Comparison of ENCODE assay signal across 17 cellular contexts in the genomic region with DNA sequence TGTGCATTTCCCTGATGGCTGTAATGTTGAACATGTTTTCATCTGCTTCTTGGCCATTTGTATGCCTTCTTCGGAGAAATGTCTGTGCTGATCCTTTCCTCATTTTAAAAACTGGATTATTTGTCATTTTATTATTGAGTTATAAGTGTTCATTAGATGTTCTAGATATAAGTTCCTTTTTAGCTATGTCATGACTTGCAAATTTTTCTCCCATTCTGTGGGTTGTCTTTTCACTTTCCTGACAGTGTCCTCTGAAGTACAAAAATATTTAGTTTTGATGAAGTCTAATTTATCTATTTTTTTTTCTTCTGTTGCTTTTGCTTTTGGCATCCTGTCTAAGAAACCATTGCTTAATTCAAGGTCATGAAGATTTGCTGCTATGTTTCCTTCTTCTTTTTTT. TPM values are rescaled to one million over a fixed set of nuclear protein-coding genes. Genes with fewer than 3 reads are reported as not detected.
DNase-seq lines count a peak whose midpoint lies in the region; ATAC-seq and TF ChIP-seq lines count a peak whose summit lies in the region.
"Had no signal": no experiment of that assay in that cellular context is flagged by ENCODE, and none has a peak within 500 bp of the region (broad histone marks: within the 10 kb centered on the region; RNA-seq: fewer than 3 reads in every experiment).

No MANE protein-coding gene starts in this region.

- no peak overlapping the region for H3K27ac Mint-ChIP-seq in stimulated activated naive B cell treated with anti-CD40 and anti-IgM and Interleukin-4, amounts not matched to agents 10 μg/mL and 1 μg/mL and 100 μg/mL, for 72 hours
- H3K27ac Mint-ChIP-seq: CD8-positive, alpha-beta T cell; H9 had no signal

- peaks cover 20 to 22% of the 10 kb centered on the region in 2 donors for H3K27me3 Mint-ChIP-seq in stimulated activated naive B cell treated with anti-CD40 and anti-IgM and Interleukin-4, amounts not matched to agents 10 μg/mL and 1 μg/mL and 100 μg/mL, for 72 hours

- no peak for TF ChIP-seq POLR2A in spleen (IDR thresholded peaks at IDR 0.05)

- no peaks in the 10 kb centered on the region for H3K36me3 Mint-ChIP-seq in stimulated activated naive B cell treated with anti-CD40 and anti-IgM and Interleukin-4, amounts not matched to agents 10 μg/mL and 1 μg/mL and 100 μg/mL, for 72 hours
- H3K36me3 Mint-ChIP-seq: CD8-positive, alpha-beta T cell had no signal

- H3K4me3 ChIP-seq in spleen (no peak overlapping the region), BE2C (ENCODE audit: low read depth, low read length) (no peak overlapping the region)
- H3K4me3 ChIP-seq: BLaER1, GM12878 had no signal

- H3K4me1 Mint-ChIP-seq in stimulated activated naive B cell treated with anti-CD40 and anti-IgM and Interleukin-4, amounts not matched to agents 10 μg/mL and 1 μg/mL and 100 μg/mL, for 72 hours = peaks cover 0 to 2% of the 10 kb centered on the region in 2 donors

- peaks cover 0 to 17% (median 0%) of the 10 kb centered on the region in 7 donors for H3K27me3 ChIP-seq in spleen (replicated peaks in 1 of 7)
- H3K27me3 ChIP-seq in BE2C = no peaks in the 10 kb centered on the region
- H3K27me3 ChIP-seq: BLaER1 had no signal

- no peaks in the 10 kb centered on the region for H3K9me3 Mint-ChIP-seq in stimulated activated naive B cell treated with anti-CD40 and anti-IgM and Interleukin-4, amounts not matched to agents 10 μg/mL and 1 μg/mL and 100 μg/mL, for 72 hours
- H3K9me3 Mint-ChIP-seq: CD8-positive, alpha-beta T cell; H9 had no signal

- H3K27ac ChIP-seq in spleen = peak overlapping the region in 5 of 8 donors; percentile 30 to 86 (median 71)
- H3K27ac ChIP-seq: BLaER1 had no signal

- WGBS in spleen, 5 donors = 72 to 94% (median 79%) methylated on average over 1 of the region's 1 CpG

- intact Hi-C loops in spleen (cut with DNase I; ENCODE audit: low total_unique reads) = no loop called here

- H3K4me1 ChIP-seq in spleen (peaks cover 0 to 67% (median 10%) of the 10 kb centered on the region in 6 donors), BE2C (no peaks in the 10 kb centered on the region)

- DNase-seq in SKM-1 treated with dmso at 0.1 percent for 144 hours (lab: John Stamatoyannopoulos, UW; ENCODE audit: unreplicated experiment) = peak; percentile 9
- DNase-seq in SKM-1 (lab: John Stamatoyannopoulos, UW; ENCODE audit: unreplicated experiment) = no peak
- DNase-seq in GF-D8 (lab: John Stamatoyannopoulos, UW) = peak; percentile 44
- DNase-seq in amniotic epithelial cell (ENCODE audit: low read depth) = peak; percentile 59
- DNase-seq in spleen = no peak
- DNase-seq in stimulated activated naive B cell treated with anti-CD40 and anti-IgM and Interleukin-4, amounts not matched to agents 10 μg/mL and 1 μg/mL and 100 μg/mL, for 72 hours = no peak
- DNase-seq in NCI-H1417 treated with DMSO at 0.1 percent for 48 hours (lab: John Stamatoyannopoulos, UW) = no peak
- no peak for DNase-seq in BE2C
- DNase-seq: 8988T; Calu3; CD8-positive, alpha-beta T cell; DMS79 treated with DMSO at 0.1 percent for 48 hours; H9; KBM-7 had no signal

- H3K36me3 ChIP-seq in spleen (no peaks in the 10 kb centered on the region), BE2C (no peaks in the 10 kb centered on the region)
- H3K36me3 ChIP-seq: BLaER1 had no signal

- no peaks in the 10 kb centered on the region for H3K9me3 ChIP-seq in spleen
- H3K9me3 ChIP-seq in BE2C = no peaks in the 10 kb centered on the region
- H3K9me3 ChIP-seq: BLaER1 had no signal

- ATAC-seq in stimulated activated naive B cell treated with anti-CD40 and anti-IgM and Interleukin-4, amounts not matched to agents 10 μg/mL and 1 μg/mL and 100 μg/mL, for 72 hours (replicated peaks) = no peak
- ATAC-seq: CD8-positive, alpha-beta T cell; GM12878 had no signal

- no peak overlapping the region for H3K4me3 Mint-ChIP-seq in stimulated activated naive B cell treated with anti-CD40 and anti-IgM and Interleukin-4, amounts not matched to agents 10 μg/mL and 1 μg/mL and 100 μg/mL, for 72 hours
- H3K4me3 Mint-ChIP-seq: CD8-positive, alpha-beta T cell; H9 had no signal

- TF ChIP-seq CTCF in spleen (IDR thresholded peaks at IDR 0.05 in 8 of 11, conservative IDR thresholded peaks at IDR 0.05 in 3 of 11) (no peak), BE2C (IDR thresholded peaks at IDR 0.05; ENCODE audit: low read depth, low read length) (no peak)

RNA-seq across cellular contexts. Expression of a gene that starts 58.2 kb away (rescaled TPM):
- total RNA-seq in spleen = 10 to 100 TPM in 4 of 7 donors, 1 to 10 TPM in 3; 3.1 to 22.4 (median 13.7) TPM
- 1 to 10 TPM in 1 of 3 donors, under 1 TPM in 2; 0.44 to 2.8 (median 0.96) TPM for polyA plus RNA-seq in spleen
- 1.3 TPM for polyA plus RNA-seq in BE2C (2012; ENCODE audit: insufficient read depth, insufficient read length, low read depth)
- total RNA-seq: Calu3, HT-29 had no signal

Comparison
In these comparisons a context has a peak if more than half of its experiments do, and no peak if none do; other contexts are left out.
1. DNase-seq: peak in SKM-1 treated with dmso at 0.1 percent for 144 hours (single experiment), GF-D8 (single experiment) and amniotic epithelial cell (single experiment); none in SKM-1 (single experiment), spleen (single experiment), stimulated activated naive B cell treated with anti-CD40 and anti-IgM and Interleukin-4, amounts not matched to agents 10 μg/mL and 1 μg/mL and 100 μg/mL, for 72 hours (single experiment), NCI-H1417 treated with DMSO at 0.1 percent for 48 hours (single experiment) and BE2C (single experiment).